11 cellular contexts compared by ENCODE assay signal in genomic region chr1:117695796-117696505, GRCh38.
DNase-seq lines count a peak whose midpoint lies in the region; ATAC-seq, FAIRE-seq and TF ChIP-seq lines count a peak whose summit lies in the region.
"Had no signal": no experiment of that assay in that cellular context is flagged by ENCODE, and none has a peak within 500 bp of the region (broad histone marks: within the 10 kb centered on the region; RNA-seq: fewer than 3 reads in every experiment).

No MANE protein-coding gene starts in this region.

- no peak overlapping the region for H3K14ac ChIP-seq in H1 (ENCODE audit: insufficient read length)

- H3K27me3 ChIP-seq in H1 (replicated peaks in 1 of 4; ENCODE audit: control insufficient read depth in 3 of 4, extremely low read depth in 1 of 4, insufficient read depth in 3 of 4, low read length in 3 of 4) (no peaks in the 10 kb centered on the region), lung (ENCODE audit: control insufficient read depth, insufficient read depth) (no peaks in the 10 kb centered on the region), thyroid gland (no peaks in the 10 kb centered on the region)

- H2BK15ac ChIP-seq in H1 (ENCODE audit: low read length), result no peak overlapping the region

- H3K79me2 ChIP-seq in H1 (ENCODE audit: control insufficient read depth in 1 of 2, insufficient read depth in 2 of 2, low read length in 2 of 2), result no peaks in the 10 kb centered on the region

- H3K36me3 ChIP-seq in H1 (ENCODE audit: control insufficient read depth in 2 of 4, insufficient read depth in 4 of 4, low read length in 3 of 4) (no peaks in the 10 kb centered on the region), lung (ENCODE audit: control insufficient read depth in 2 of 2, insufficient read depth in 2 of 2, low read length in 2 of 2) (no peaks in the 10 kb centered on the region), thyroid gland (no peaks in the 10 kb centered on the region)

- TF ChIP-seq POLR2A in H1 (IDR thresholded peaks at IDR 0.05; ENCODE audit: control extremely low read depth in 1 of 2, low read depth in 2 of 2, low read length in 2 of 2) (no peak), thyroid gland (IDR thresholded peaks at IDR 0.05) (no peak)

- no peak overlapping the region for H3K4ac ChIP-seq in H1 (replicated peaks; ENCODE audit: insufficient read length, low read depth, low read length)

- H3K4me1 ChIP-seq in H1 (replicated peaks in 1 of 4; ENCODE audit: control insufficient read depth in 3 of 4, insufficient read depth in 4 of 4, low read length in 3 of 4) (no peaks in the 10 kb centered on the region), lung (ENCODE audit: control insufficient read depth in 2 of 2, insufficient read depth in 2 of 2, low read length in 2 of 2) (no peaks in the 10 kb centered on the region), thyroid gland (peaks cover 0 to 9% of the 10 kb centered on the region in 2 donors)

- POLR2A ChIA-PET in H1 (lab: Charles Lee; ENCODE audit: partially characterized antibody), result no interaction called here

- no peak overlapping the region for H4K91ac ChIP-seq in H1 (replicated peaks; ENCODE audit: insufficient read length, low read length)

- no peak overlapping the region for H3K9ac ChIP-seq in H1 (replicated peaks in 1 of 4; ENCODE audit: extremely low read depth in 1 of 4, low read depth in 3 of 4, low read length in 3 of 4)

- H3K56ac ChIP-seq in H1 (replicated peaks; ENCODE audit: insufficient read length, low read depth, low read length), result no peak overlapping the region

- H3K9me3 ChIP-seq in H1 (ENCODE audit: insufficient read depth in 2 of 2, low read depth in 1 of 2, low read length in 1 of 2), result no peaks in the 10 kb centered on the region
- peaks cover 0 to 1% of the 10 kb centered on the region in 2 donors for H3K9me3 ChIP-seq in lung (ENCODE audit: control insufficient read depth in 2 of 2, insufficient read depth in 1 of 2, low read length in 1 of 2)
- no peaks in the 10 kb centered on the region for H3K9me3 ChIP-seq in thyroid gland

- TF ChIP-seq RAD21 in H1 (IDR thresholded peaks at IDR 0.05 in 1 of 2, conservative IDR thresholded peaks at IDR 0.05 in 1 of 2; ENCODE audit: low read depth in 2 of 2, low read length in 2 of 2), result no peak

- no peak overlapping the region for H3K27ac Mint-ChIP-seq in stimulated activated effector memory CD8-positive, alpha-beta T cell treated with anti-CD3 and anti-CD28 coated beads, Interleukin-12 subunit alpha, Interleukin-12 subunit beta, amount 100 ng/mL, for 72 hours

- H4K5ac ChIP-seq in H1 (ENCODE audit: insufficient read length, low read depth, low read length), result no peak overlapping the region

- no peak overlapping the region for H4K8ac ChIP-seq in H1 (ENCODE audit: extremely low read depth, insufficient read depth, low read length)

- H3K79me1 ChIP-seq in H1 (ENCODE audit: low read depth, low read length), result no peaks in the 10 kb centered on the region

- TF ChIP-seq CTCF in H1 (IDR thresholded peaks at IDR 0.05; ENCODE audit: control extremely low read depth in 1 of 3, insufficient read depth in 1 of 3, low read depth in 1 of 3, low read length in 3 of 3) (no peak), lung (IDR thresholded peaks at IDR 0.05; ENCODE audit: control extremely low read depth, extremely low read depth) (no peak), thyroid gland (IDR thresholded peaks at IDR 0.05) (no peak)

- 0 out of 2 replicates have a peak overlapping the region, but pooled peaks have one; percentile 4 for H3K18ac ChIP-seq in H1 (ENCODE audit: extremely low read depth, low read length)

- peak; percentile 81 for DNase-seq in LHCN-M2 (ENCODE audit: low read depth)
- DNase-seq in H1 (ENCODE audit: low read depth in 1 of 2, low spot score in 2 of 2), result no peak
- no peak for DNase-seq in lung (ENCODE audit: low spot score)
- DNase-seq in thyroid gland, result peak; percentile 45 to 46
- no peak for DNase-seq in NCI-H2081 treated with DMSO at 0.1 percent for 48 hours (lab: John Stamatoyannopoulos, UW)
- no peak for DNase-seq in stimulated activated effector memory CD8-positive, alpha-beta T cell treated with anti-CD3 and anti-CD28 coated beads, Interleukin-12 subunit alpha, Interleukin-12 subunit beta, amount 100 ng/mL, for 72 hours (ENCODE audit: low spot score in 2 of 2)
- no peak for DNase-seq in NCI-H2029 (lab: John Stamatoyannopoulos, UW)
- DNase-seq: activated naive CD4-positive, alpha-beta T cell treated with anti-CD3 and anti-CD28 coated beads, Interleukin-2, amount 50 U/mL, for 16 hours; stimulated activated CD4-positive, alpha-beta T cell treated with anti-CD3 and anti-CD28 coated beads, Interleukin-2, amount 100 ng/mL, for 24 hours had no signal

- H2BK20ac ChIP-seq in H1 (ENCODE audit: low read length), result no peak overlapping the region

- H3K4me3 Mint-ChIP-seq in stimulated activated effector memory CD8-positive, alpha-beta T cell treated with anti-CD3 and anti-CD28 coated beads, Interleukin-12 subunit alpha, Interleukin-12 subunit beta, amount 100 ng/mL, for 72 hours, result no peak overlapping the region

- H2BK120ac ChIP-seq in H1 (replicated peaks; ENCODE audit: low read depth, low read length), result no peak overlapping the region

- H3K27ac ChIP-seq in H1 (ENCODE audit: low read depth, low read length) (no peak overlapping the region), lung (ENCODE audit: low read depth in 1 of 2, low read length in 1 of 2) (peak overlapping the region; percentile 41 to 77), thyroid gland (peak overlapping the region; percentile 47 to 84 (median 69))

- H2BK12ac ChIP-seq in H1 (ENCODE audit: low read depth, low read length), result 0 out of 2 replicates have a peak overlapping the region, but pooled peaks have one; percentile 72

- no peaks in the 10 kb centered on the region for H4K20me1 ChIP-seq in H1 (replicated peaks in 1 of 2; ENCODE audit: control insufficient read depth in 1 of 2, insufficient read depth in 2 of 2, low read length in 2 of 2)

- 0 out of 4 replicates have a peak overlapping the region, but pooled peaks of 1 of the 2 experiments have one; percentile 10 for H3K4me2 ChIP-seq in H1 (ENCODE audit: insufficient read depth in 1 of 2, low read depth in 2 of 2, low read length in 2 of 2)

- no peaks in the 10 kb centered on the region for H3K36me3 Mint-ChIP-seq in stimulated activated effector memory CD8-positive, alpha-beta T cell treated with anti-CD3 and anti-CD28 coated beads, Interleukin-12 subunit alpha, Interleukin-12 subunit beta, amount 100 ng/mL, for 72 hours

- intact Hi-C loops in thyroid gland (cut with DNase I), result no loop called here

- no peak overlapping the region for H3K23ac ChIP-seq in H1 (ENCODE audit: insufficient read length)

- 64% methylated on average over 9 of the region's 9 CpGs; no CpG with 5 or more reads in 1 of the 2 experiments for WGBS in H1 (ENCODE audit: extremely low coverage in 1 of 2, insufficient coverage in 1 of 2, insufficient read length in 1 of 2, insufficient replicate concordance in 2 of 2, low coverage in 1 of 2, low lambda C conversion rate in 2 of 2, missing lambda C conversion rate in 1 of 2), 2 experiments
- 59 to 65% methylated on average over 9 of the region's 9 CpGs for WGBS in lung, 2 donors
- WGBS in thyroid gland, 2 donors, result 38 to 44% methylated on average over 9 of the region's 9 CpGs

- peak; percentile 73 for ATAC-seq in lung (ENCODE audit: insufficient read depth, low FRiP score)
- ATAC-seq in GM21528 (IDR thresholded peaks at IDR 0.05; ENCODE audit: low FRiP score, unreplicated experiment), result no peak
- no peak for ATAC-seq in stimulated activated effector memory CD8-positive, alpha-beta T cell treated with anti-CD3 and anti-CD28 coated beads, Interleukin-12 subunit alpha, Interleukin-12 subunit beta, amount 100 ng/mL, for 72 hours

- no peak for TF ChIP-seq EP300 in H1 (IDR thresholded peaks at IDR 0.05; ENCODE audit: borderline replicate concordance in 1 of 2, low read depth in 2 of 2, low read length in 2 of 2)

- H2AK5ac ChIP-seq in H1 (ENCODE audit: low read depth, low read length), result no peak overlapping the region

- no peak for FAIRE-seq in H1 (lab: Jason Lieb, UNC)
- FAIRE-seq: HTR-8/SVneo had no signal

- H3K4me1 Mint-ChIP-seq in stimulated activated effector memory CD8-positive, alpha-beta T cell treated with anti-CD3 and anti-CD28 coated beads, Interleukin-12 subunit alpha, Interleukin-12 subunit beta, amount 100 ng/mL, for 72 hours, result no peaks in the 10 kb centered on the region

- no peaks in the 10 kb centered on the region for H3K23me2 ChIP-seq in H1 (ENCODE audit: low read depth, low read length)

- CTCF ChIA-PET in H1 (lab: Charles Lee; ENCODE audit: partially characterized antibody), result interaction anchor here (1.3 to 9.8 kb wide), 5 partner anchors 9 to 58 kb away, joined by 3 to 67 read pairs (median 5); no protein-coding TSS in a partner anchor

- H2BK5ac ChIP-seq in H1 (ENCODE audit: low read depth, low read length), result 0 out of 2 replicates have a peak overlapping the region, but pooled peaks have one; percentile 45

- no peaks in the 10 kb centered on the region for H3K9me3 Mint-ChIP-seq in stimulated activated effector memory CD8-positive, alpha-beta T cell treated with anti-CD3 and anti-CD28 coated beads, Interleukin-12 subunit alpha, Interleukin-12 subunit beta, amount 100 ng/mL, for 72 hours

- H2AFZ ChIP-seq in H1 (ENCODE audit: low read length), result peak overlapping the region; percentile 89

- H3K4me3 ChIP-seq in H1 (ENCODE audit: extremely low read depth in 1 of 4, insufficient read depth in 2 of 4, low read depth in 3 of 4, low read length in 4 of 4) (no peak overlapping the region), lung (no peak overlapping the region), thyroid gland (replicated peaks in 1 of 3) (no peak overlapping the region)

TF ChIP-seq in H1, 55 proteins besides CTCF, POLR2A, EP300 and RAD21:
- TF ChIP-seq MAFK (IDR thresholded peaks at IDR 0.05; ENCODE audit: low read depth, low read length), result peak; percentile 23; the same call in 1 of the 2 replicates
- no peak for TF ChIP-seq FOSL1 (IDR thresholded peaks at IDR 0.05; ENCODE audit: insufficient read depth, low read depth, low read length)
- no peak for TF ChIP-seq SAP30 (IDR thresholded peaks at IDR 0.05; ENCODE audit: insufficient read depth, insufficient replicate concordance, low read length)
- no peak for TF ChIP-seq E2F6 (IDR thresholded peaks at IDR 0.05)
- no peak for TF ChIP-seq KDM1A (IDR thresholded peaks at IDR 0.05; ENCODE audit: borderline replicate concordance, low read length)
- TF ChIP-seq CEBPB (IDR thresholded peaks at IDR 0.05; ENCODE audit: low read depth, low read length), result no peak
- peak; percentile 51; the same call in 1 of the 2 replicates for TF ChIP-seq BACH1 (IDR thresholded peaks at IDR 0.05; ENCODE audit: low read length)

Comparison
In these comparisons a context has a peak if more than half of its experiments do, and no peak if none do; other contexts are left out.
1. DNase-seq: peak in LHCN-M2 (single experiment) and thyroid gland (2 of 2); none in H1 (0 of 2), lung (single experiment), NCI-H2081 treated with DMSO at 0.1 percent for 48 hours (single experiment), stimulated activated effector memory CD8-positive, alpha-beta T cell treated with anti-CD3 and anti-CD28 coated beads, Interleukin-12 subunit alpha, Interleukin-12 subunit beta, amount 100 ng/mL, for 72 hours (0 of 2) and NCI-H2029 (single experiment).